Comparison of ENCODE assay signal across 1 cellular context in the genomic region with DNA sequence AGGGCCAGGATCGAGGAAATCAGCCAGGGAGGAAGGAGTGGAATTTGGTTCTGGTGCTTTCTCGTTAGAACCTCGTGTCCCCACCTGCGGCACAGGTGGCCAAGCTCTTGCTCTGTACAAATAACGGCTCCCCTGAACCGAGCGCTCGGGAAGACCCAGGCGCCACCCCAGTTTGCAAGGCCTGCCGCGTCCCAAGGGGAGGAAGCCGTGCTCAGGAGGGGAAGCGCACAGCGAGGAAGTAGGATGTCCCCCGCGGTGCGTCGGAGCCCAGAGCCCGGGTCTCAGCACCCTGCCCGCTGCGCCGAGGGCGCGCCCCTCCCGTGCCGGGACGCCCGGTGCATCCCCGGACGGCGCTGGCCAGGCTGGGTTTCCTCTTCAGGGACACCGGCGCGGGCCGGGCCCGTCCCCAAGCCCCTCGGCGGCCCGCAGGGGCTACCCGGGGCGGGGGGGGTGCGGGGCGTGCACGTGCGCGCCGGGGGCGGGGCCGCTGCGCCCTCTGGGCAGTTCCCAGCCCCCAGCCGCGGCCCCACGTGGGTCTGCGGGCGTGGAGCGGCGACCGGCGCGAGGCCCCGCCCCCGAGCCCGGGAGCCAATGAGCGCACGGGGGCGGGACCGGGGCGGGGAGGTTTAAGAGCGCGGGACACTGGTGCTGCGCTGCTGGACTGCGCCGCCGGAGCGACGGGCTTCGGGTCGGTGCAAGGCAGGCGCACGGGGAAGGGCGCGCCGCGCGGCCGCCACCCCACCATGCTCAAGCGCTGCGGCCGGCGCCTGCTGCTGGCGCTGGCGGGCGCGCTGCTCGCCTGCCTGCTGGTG.
TF ChIP-seq lines count a peak whose summit lies in the region.

A gene with protein sequence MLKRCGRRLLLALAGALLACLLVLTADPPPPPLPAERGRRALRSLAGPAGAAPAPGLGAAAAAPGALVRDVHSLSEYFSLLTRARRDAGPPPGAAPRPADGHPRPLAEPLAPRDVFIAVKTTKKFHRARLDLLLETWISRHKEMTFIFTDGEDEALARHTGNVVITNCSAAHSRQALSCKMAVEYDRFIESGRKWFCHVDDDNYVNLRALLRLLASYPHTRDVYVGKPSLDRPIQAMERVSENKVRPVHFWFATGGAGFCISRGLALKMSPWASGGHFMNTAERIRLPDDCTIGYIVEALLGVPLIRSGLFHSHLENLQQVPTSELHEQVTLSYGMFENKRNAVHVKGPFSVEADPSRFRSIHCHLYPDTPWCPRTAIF (plus strand): TSS at position 656 of the 812 bp plus-strand sequence. CDS start 88 bp downstream, at position 744.

TF ChIP-seq in GM12878, 131 proteins besides CTCF, POLR2A, EP300 and RAD21 (continued from another document):
- peak; percentile 61 for TF ChIP-seq SP1 (IDR thresholded peaks at IDR 0.05; ENCODE audit: low read depth, low read length)
- TF ChIP-seq, protein P1, sequence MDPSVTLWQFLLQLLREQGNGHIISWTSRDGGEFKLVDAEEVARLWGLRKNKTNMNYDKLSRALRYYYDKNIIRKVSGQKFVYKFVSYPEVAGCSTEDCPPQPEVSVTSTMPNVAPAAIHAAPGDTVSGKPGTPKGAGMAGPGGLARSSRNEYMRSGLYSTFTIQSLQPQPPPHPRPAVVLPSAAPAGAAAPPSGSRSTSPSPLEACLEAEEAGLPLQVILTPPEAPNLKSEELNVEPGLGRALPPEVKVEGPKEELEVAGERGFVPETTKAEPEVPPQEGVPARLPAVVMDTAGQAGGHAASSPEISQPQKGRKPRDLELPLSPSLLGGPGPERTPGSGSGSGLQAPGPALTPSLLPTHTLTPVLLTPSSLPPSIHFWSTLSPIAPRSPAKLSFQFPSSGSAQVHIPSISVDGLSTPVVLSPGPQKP (IDR thresholded peaks at IDR 0.05; ENCODE audit: low read depth, low read length): no peak
- TF ChIP-seq SMAD5 (IDR thresholded peaks at IDR 0.05; ENCODE audit: low read depth): no peak
- peak; percentile 14; the same call in 1 of the 2 replicates for TF ChIP-seq SMARCA5 (IDR thresholded peaks at IDR 0.05)
- no peak for TF ChIP-seq SREBF1 (IDR thresholded peaks at IDR 0.05; ENCODE audit: low read length)
- TF ChIP-seq SPI1 (IDR thresholded peaks at IDR 0.05; ENCODE audit: borderline replicate concordance, insufficient read depth, low read depth, low read length): 0 out of 2 replicates have a peak, but pooled peaks have one; percentile 7
- TF ChIP-seq NFXL1 (IDR thresholded peaks at IDR 0.05; ENCODE audit: borderline replicate concordance): no peak
- no peak for TF ChIP-seq LARP7 (IDR thresholded peaks at IDR 0.05)
- TF ChIP-seq MTA2 (IDR thresholded peaks at IDR 0.05; ENCODE audit: low read depth): no peak
- TF ChIP-seq NRF1 (conservative IDR thresholded peaks at IDR 0.05; ENCODE audit: low read depth, low read length): peak; percentile 31; the same call in 1 of the 2 replicates
- no peak for TF ChIP-seq RBBP5 (conservative IDR thresholded peaks at IDR 0.05)
- TF ChIP-seq PBX3 (IDR thresholded peaks at IDR 0.05; ENCODE audit: insufficient replicate concordance, low read depth, low read length): no peak
- TF ChIP-seq ESRRA (IDR thresholded peaks at IDR 0.05; ENCODE audit: low read length): no peak
- no peak for TF ChIP-seq TBL1XR1 (IDR thresholded peaks at IDR 0.05; ENCODE audit: low read depth, low read length)
- no peak for TF ChIP-seq NFIC (IDR thresholded peaks at IDR 0.05; ENCODE audit: low read depth, low read length)
